33 cellular contexts compared by ENCODE assay signal in the genomic region with DNA sequence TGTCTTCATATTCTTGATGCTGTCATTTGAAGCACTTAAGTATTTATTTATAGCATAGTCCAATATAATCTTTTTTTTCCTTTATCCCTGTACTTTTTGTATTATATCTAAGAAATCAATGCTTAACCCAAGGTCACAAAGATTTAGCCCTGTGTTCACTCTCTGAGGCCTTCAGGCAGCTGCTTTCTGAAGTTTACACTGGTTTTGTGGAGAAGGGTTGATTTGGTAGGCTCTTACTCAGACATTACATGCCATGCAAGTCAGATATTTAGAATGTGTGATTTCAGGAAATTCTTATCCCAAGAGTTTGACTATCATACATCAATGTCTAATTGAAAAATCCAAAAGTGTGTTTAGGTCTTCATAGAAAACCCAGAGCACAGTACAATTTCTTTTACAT. TPM values are rescaled to one million over a fixed set of nuclear protein-coding genes. Genes with fewer than 3 reads are reported as not detected.
"Had no signal": no experiment of that assay in that cellular context is flagged by ENCODE, and none has a peak within 500 bp of the region (broad histone marks: within the 10 kb centered on the region; RNA-seq: fewer than 3 reads in every experiment).

No MANE protein-coding gene starts in this region.

- ATAC-seq: activated CD4-positive, CD25-positive, alpha-beta regulatory T cell treated with anti-CD3 and anti-CD28 coated beads, Interleukin-2, amount 50 U/mL, for 24 hours; activated CD8-positive, alpha-beta memory T cell treated with anti-CD3 and anti-CD28 coated beads, Interleukin-2, amount 10 ng/mL, durations not matched to agents 7 days and 5 days; activated CD8-positive, alpha-beta T cell treated with anti-CD3 and anti-CD28 coated beads, Interleukin-2, amount 10 ng/mL, durations not matched to agents 7 days and 5 days; activated naive CD4-positive, alpha-beta T cell treated with anti-CD3 and anti-CD28 coated beads, Interleukin-2, amount 50 U/mL, for 72 hours; activated T-cell treated with anti-CD3 and anti-CD28 coated beads, Interleukin-2, amount 50 U/mL, for 4 hours; activated T-cell treated with anti-CD3 and anti-CD28 coated beads, Interleukin-2, amount 50 U/mL, for 72 hours; activated T-helper 17 cell treated with anti-CD3 and anti-CD28 coated beads, Interleukin-2, amount 50 U/mL, for 72 hours; WTC11 had no signal

- DNase-seq: activated CD4-positive, alpha-beta memory T cell treated with anti-CD3 and anti-CD28 coated beads, Interleukin-2, amount 10 ng/mL, durations not matched to agents 7 days and 5 days; activated CD4-positive, alpha-beta T cell treated with anti-CD3 and anti-CD28 coated beads for 1 hour; activated CD4-positive, alpha-beta T cell treated with anti-CD3 and anti-CD28 coated beads for 4 hours; activated CD4-positive, alpha-beta T cell treated with anti-CD3 and anti-CD28 coated beads, Interleukin-2, amount 10 ng/mL, durations not matched to agents 24 days and 14 days; activated CD4-positive, alpha-beta T cell treated with anti-CD3 and anti-CD28 coated beads, Interleukin-2, amount 50 U/mL, for 1 hour; activated CD4-positive, alpha-beta T cell treated with anti-CD3 and anti-CD28 coated beads, Interleukin-2, amount 50 U/mL, for 48 hours; activated CD4-positive, CD25-positive, alpha-beta regulatory T cell; activated CD8-positive, alpha-beta memory T cell treated with anti-CD3 and anti-CD28 coated beads for 24 hours; activated CD8-positive, alpha-beta memory T cell treated with anti-CD3 and anti-CD28 coated beads, Interleukin-2, amount 10 ng/mL, durations not matched to agents 7 days and 5 days; activated CD8-positive, alpha-beta memory T cell treated with anti-CD3 and anti-CD28 coated beads, Interleukin-2, amount 50 U/mL, for 48 hours; activated CD8-positive, alpha-beta T cell treated with anti-CD3 and anti-CD28 coated beads, Interleukin-2, amount 10 ng/mL, durations not matched to agents 7 days and 5 days; activated effector memory CD4-positive, alpha-beta T cell treated with anti-CD3 and anti-CD28 coated beads, Interleukin-2, amount 50 U/mL, for 16 hours; activated gamma-delta T cell treated with Interleukin-2 at 50 U/mL for 16 hours; activated naive CD4-positive, alpha-beta T cell; activated naive CD4-positive, alpha-beta T cell treated with anti-CD3 and anti-CD28 coated beads for 36 hours; activated naive CD4-positive, alpha-beta T cell treated with anti-CD3 and anti-CD28 coated beads, Interleukin-2, amount 50 U/mL, for 16 hours; activated naive CD8-positive, alpha-beta T cell treated with anti-CD3 and anti-CD28 coated beads for 36 hours; activated T-cell treated with anti-CD3 and anti-CD28 coated beads, Interleukin-2, amount 50 U/mL, for 1 hour; activated T-cell treated with anti-CD3 and anti-CD28 coated beads, Interleukin-2, amount 50 U/mL, for 4 hours; activated T-cell treated with anti-CD3 and anti-CD28 coated beads, Interleukin-2, amount 50 U/mL, for 72 hours; adrenal gland; amniotic stem cell; caudate nucleus; cerebellar nuclear complex; T-helper 1 cell; T-helper 2 cell; T-helper 9 cell; WERI-Rb-1 had no signal

RNA-seq across cellular contexts. Expression of a gene that starts 56.3 kb away (rescaled TPM):
- total RNA-seq: activated CD4-positive, alpha-beta memory T cell treated with anti-CD3 and anti-CD28 coated beads, Interleukin-2, amount 10 ng/mL, durations not matched to agents 7 days and 5 days; activated CD4-positive, alpha-beta T cell treated with anti-CD3 and anti-CD28 coated beads, Interleukin-2, amount 10 ng/mL, durations not matched to agents 24 days and 14 days; activated CD8-positive, alpha-beta memory T cell treated with anti-CD3 and anti-CD28 coated beads, Interleukin-2, amount 10 ng/mL, durations not matched to agents 7 days and 5 days; activated CD8-positive, alpha-beta T cell treated with anti-CD3 and anti-CD28 coated beads, Interleukin-2, amount 10 ng/mL, durations not matched to agents 7 days and 5 days; activated naive CD4-positive, alpha-beta T cell treated with anti-CD3 and anti-CD28 coated beads for 36 hours; activated naive CD4-positive, alpha-beta T cell treated with anti-CD3 and anti-CD28 coated beads, Interleukin-2, amount 50 U/mL, for 72 hours; activated naive CD8-positive, alpha-beta T cell treated with anti-CD3 and anti-CD28 coated beads for 36 hours; activated T-cell treated with anti-CD3 and anti-CD28 coated beads, Interleukin-2, amount 50 U/mL, for 4 hours; activated T-cell treated with anti-CD3 and anti-CD28 coated beads, Interleukin-2, amount 50 U/mL, for 72 hours; activated T-helper 1 cell treated with anti-CD3 and anti-CD28 coated beads, Interleukin-12 subunit alpha, Interleukin-12 subunit beta, Interleukin-2, Interleukin-4 antibody, amounts not matched to agents 30 ng/mL and 10 ng/mL and 1 ng/mL, durations not matched to agents 14 hours and 24 hours and 36 hours; activated T-helper 17 cell treated with anti-CD3 and anti-CD28 coated beads, Interleukin-2, amount 50 U/mL, for 72 hours had no signal
